Comparison of ENCODE assay signal across 9 cellular contexts in the genomic region with DNA sequence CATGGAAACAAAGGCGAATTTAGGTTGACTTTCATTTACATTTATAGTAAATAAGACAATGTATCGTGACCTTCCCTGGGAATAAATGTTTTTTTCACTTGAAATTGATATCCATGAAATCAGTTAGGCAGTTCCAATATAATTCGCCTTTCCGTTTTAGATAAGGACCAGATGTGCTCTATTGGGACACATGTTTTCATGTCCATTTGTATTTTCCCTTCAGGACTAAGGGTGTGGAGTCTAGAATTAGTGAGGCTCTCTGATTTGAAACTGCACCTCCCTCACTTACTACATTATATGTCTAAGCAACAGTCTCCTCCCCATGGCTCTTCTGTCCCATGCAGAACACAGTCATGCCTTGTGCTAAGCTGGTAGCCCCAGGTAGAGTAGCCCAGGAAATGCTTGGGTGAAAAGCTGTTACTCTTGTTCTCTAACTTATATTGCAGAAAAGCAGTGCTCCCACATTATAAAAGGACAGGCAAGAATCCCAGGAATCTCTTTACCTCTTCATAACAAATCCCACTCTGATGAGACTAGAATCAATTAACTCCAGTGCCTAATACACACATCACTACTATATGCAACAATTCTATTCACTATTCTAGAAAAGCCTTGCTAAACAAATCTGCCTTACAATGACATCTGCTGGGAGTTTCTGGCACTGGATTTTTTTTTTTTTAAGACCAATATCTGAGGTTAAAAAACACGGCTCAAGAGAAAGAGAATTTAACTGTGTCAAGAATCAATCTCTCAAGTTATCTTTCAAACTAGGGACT.
DNase-seq lines count a peak whose midpoint lies in the region; TF ChIP-seq lines count a peak whose summit lies in the region.
"Had no signal": no experiment of that assay in that cellular context is flagged by ENCODE, and none has a peak within 500 bp of the region (broad histone marks: within the 10 kb centered on the region; RNA-seq: fewer than 3 reads in every experiment).

No MANE protein-coding gene starts in this region.

- H2AFZ ChIP-seq in Karpas-422 (ENCODE audit: low read length): no peak overlapping the region

- peaks cover 8% of the 10 kb centered on the region for H3K27me3 Mint-ChIP-seq in activated T-helper 2 cell treated with anti-CD3 and anti-CD28 coated beads, Interferon-gamma antibody, Interleukin-2, Interleukin-4, amounts not matched to agents 10 μg/mL and 5 μg/mL and 100 μg/mL, durations not matched to agents 14 hours and 24 hours and 36 hours (ENCODE audit: low read depth)

- no peaks in the 10 kb centered on the region for H3K9me3 ChIP-seq in Karpas-422 (ENCODE audit: low read length)

- H3K4me3 Mint-ChIP-seq in activated T-helper 2 cell treated with anti-CD3 and anti-CD28 coated beads, Interferon-gamma antibody, Interleukin-2, Interleukin-4, amounts not matched to agents 10 μg/mL and 5 μg/mL and 100 μg/mL, durations not matched to agents 14 hours and 24 hours and 36 hours (ENCODE audit: low read depth): no peak overlapping the region

- DNase-seq in DMS114 treated with DMSO at 0.1 percent for 48 hours (lab: John Stamatoyannopoulos, UW; ENCODE audit: unreplicated experiment): peak; percentile 7
- DNase-seq in M059J (ENCODE audit: low read depth): peak; percentile 58
- DNase-seq in choroid plexus epithelial cell (ENCODE audit: low read depth): peak; percentile 81
- peak; percentile 31 for DNase-seq in medulla oblongata (ENCODE audit: extremely low spot score)
- DNase-seq in NCI-H526 (lab: John Stamatoyannopoulos, UW): no peak
- DNase-seq in Karpas-422: no peak
- no peak for DNase-seq in activated T-helper 2 cell treated with anti-CD3 and anti-CD28 coated beads, Interferon-gamma antibody, Interleukin-2, Interleukin-4, amounts not matched to agents 10 μg/mL and 5 μg/mL and 100 μg/mL, durations not matched to agents 14 hours and 24 hours and 36 hours (ENCODE audit: low spot score)
- DNase-seq in activated CD4-positive, CD25-positive, alpha-beta regulatory T cell treated with anti-CD3 and anti-CD28 coated beads, Interleukin-2, amount 50 U/mL, for 72 hours: no peak
- DNase-seq: aorta had no signal

- H3K9me3 Mint-ChIP-seq in activated T-helper 2 cell treated with anti-CD3 and anti-CD28 coated beads, Interferon-gamma antibody, Interleukin-2, Interleukin-4, amounts not matched to agents 10 μg/mL and 5 μg/mL and 100 μg/mL, durations not matched to agents 14 hours and 24 hours and 36 hours: no peaks in the 10 kb centered on the region

- intact Hi-C loops in activated T-helper 2 cell treated with anti-CD3 and anti-CD28 coated beads, Interferon-gamma antibody, Interleukin-2, Interleukin-4, amounts not matched to agents 10 μg/mL and 5 μg/mL and 100 μg/mL, durations not matched to agents 14 hours and 24 hours and 36 hours (cut with micrococcal nuclease): no loop called here

- no peak overlapping the region for H3K27ac Mint-ChIP-seq in activated T-helper 2 cell treated with anti-CD3 and anti-CD28 coated beads, Interferon-gamma antibody, Interleukin-2, Interleukin-4, amounts not matched to agents 10 μg/mL and 5 μg/mL and 100 μg/mL, durations not matched to agents 14 hours and 24 hours and 36 hours

- H3K4me1 Mint-ChIP-seq in activated T-helper 2 cell treated with anti-CD3 and anti-CD28 coated beads, Interferon-gamma antibody, Interleukin-2, Interleukin-4, amounts not matched to agents 10 μg/mL and 5 μg/mL and 100 μg/mL, durations not matched to agents 14 hours and 24 hours and 36 hours (ENCODE audit: low read depth): no peaks in the 10 kb centered on the region

- no peaks in the 10 kb centered on the region for H3K36me3 Mint-ChIP-seq in activated T-helper 2 cell treated with anti-CD3 and anti-CD28 coated beads, Interferon-gamma antibody, Interleukin-2, Interleukin-4, amounts not matched to agents 10 μg/mL and 5 μg/mL and 100 μg/mL, durations not matched to agents 14 hours and 24 hours and 36 hours (ENCODE audit: low read depth)

- H3K9ac ChIP-seq in Karpas-422 (ENCODE audit: low read length): no peak overlapping the region

- TF ChIP-seq CTCF in choroid plexus epithelial cell (conservative IDR thresholded peaks at IDR 0.05; ENCODE audit: low read depth, low read length): peak; percentile 66

- no peaks in the 10 kb centered on the region for H3K4me1 ChIP-seq in Karpas-422 (ENCODE audit: low read length)

- H3K9me2 ChIP-seq in Karpas-422 (replicated peaks; ENCODE audit: insufficient read depth, low read length): no peaks in the 10 kb centered on the region

- H3K27me3 ChIP-seq in Karpas-422 (ENCODE audit: low read length): no peaks in the 10 kb centered on the region

- no peaks in the 10 kb centered on the region for H3K79me2 ChIP-seq in Karpas-422 (ENCODE audit: low read length)

- no peak overlapping the region for H3K4me2 ChIP-seq in Karpas-422 (ENCODE audit: low read depth, low read length, poor library complexity, severe bottlenecking)

- no peak overlapping the region for H3K27ac ChIP-seq in Karpas-422 (ENCODE audit: low read length)

- H3K4me3 ChIP-seq in choroid plexus epithelial cell (ENCODE audit: low read depth, low read length): no peak overlapping the region
- no peak overlapping the region for H3K4me3 ChIP-seq in Karpas-422 (ENCODE audit: low read length)

- no peaks in the 10 kb centered on the region for H3K36me3 ChIP-seq in Karpas-422 (ENCODE audit: insufficient read depth, low read length)

- no peaks in the 10 kb centered on the region for H4K20me1 ChIP-seq in Karpas-422 (ENCODE audit: insufficient read depth, low read depth, low read length)

Comparison
In these comparisons a context has a peak if more than half of its experiments do, and no peak if none do; other contexts are left out.
1. DNase-seq: peak in DMS114 treated with DMSO at 0.1 percent for 48 hours (single experiment), M059J (single experiment), choroid plexus epithelial cell (single experiment) and medulla oblongata (single experiment); none in NCI-H526 (0 of 2), Karpas-422 (single experiment), activated T-helper 2 cell treated with anti-CD3 and anti-CD28 coated beads, Interferon-gamma antibody, Interleukin-2, Interleukin-4, amounts not matched to agents 10 μg/mL and 5 μg/mL and 100 μg/mL, durations not matched to agents 14 hours and 24 hours and 36 hours (single experiment) and activated CD4-positive, CD25-positive, alpha-beta regulatory T cell treated with anti-CD3 and anti-CD28 coated beads, Interleukin-2, amount 50 U/mL, for 72 hours (single experiment).